In the genomic region with DNA sequence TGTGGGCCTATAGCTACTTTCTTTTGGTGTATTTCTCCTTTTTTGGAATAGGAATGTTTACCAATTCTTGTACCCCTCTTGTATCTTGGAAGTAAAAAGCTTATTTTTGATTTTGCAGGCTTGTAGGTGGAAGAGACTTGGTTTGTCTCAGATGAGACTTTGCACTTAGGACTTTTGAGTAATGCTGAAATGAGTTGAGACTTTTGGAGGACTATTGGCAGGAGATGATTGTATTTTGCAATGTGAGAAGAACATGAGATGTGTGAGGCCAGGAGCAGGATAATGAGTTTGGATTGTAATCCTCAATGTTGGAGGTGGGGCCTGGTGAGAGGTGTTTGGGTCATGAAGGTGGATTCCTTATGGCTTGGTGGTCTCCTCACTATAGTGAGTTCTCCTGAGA, we compare ENCODE assay signal across 28 cellular contexts.
"Had no signal": no experiment of that assay in that cellular context is flagged by ENCODE, and none has a peak within 500 bp of the region (broad histone marks: within the 10 kb centered on the region; RNA-seq: fewer than 3 reads in every experiment).

No MANE protein-coding gene starts in this region.

- ATAC-seq: activated naive CD4-positive, alpha-beta T cell treated with anti-CD3 and anti-CD28 coated beads, Interleukin-2, amount 50 U/mL, for 72 hours; activated naive CD8-positive, alpha-beta T cell treated with anti-CD3 and anti-CD28 coated beads, Interleukin-2, amount 50 U/mL, for 24 hours; activated T-cell treated with anti-CD3 and anti-CD28 coated beads, Interleukin-2, amount 50 U/mL, for 4 hours; activated T-cell treated with anti-CD3 and anti-CD28 coated beads, Interleukin-2, amount 50 U/mL, for 72 hours; body of pancreas had no signal

- DNase-seq: activated effector memory CD4-positive, alpha-beta T cell treated with anti-CD3 and anti-CD28 coated beads, Interleukin-2, amount 50 U/mL, for 16 hours; activated effector memory CD4-positive, alpha-beta T cell treated with Interleukin-2 at 50 U/mL for 16 hours; activated gamma-delta T cell; activated gamma-delta T cell treated with Interleukin-2 at 50 U/mL for 16 hours; activated naive CD4-positive, alpha-beta T cell; activated naive CD4-positive, alpha-beta T cell treated with anti-CD3 and anti-CD28 coated beads for 36 hours; activated naive CD4-positive, alpha-beta T cell treated with anti-CD3 and anti-CD28 coated beads, Interleukin-2, amount 10 ng/mL, durations not matched to agents 7 days and 5 days; activated naive CD4-positive, alpha-beta T cell treated with anti-CD3 and anti-CD28 coated beads, Interleukin-2, amount 50 U/mL, for 16 hours; activated naive CD4-positive, alpha-beta T cell treated with Interleukin-2 at 50 U/mL for 16 hours; activated naive CD8-positive, alpha-beta T cell treated with anti-CD3 and anti-CD28 coated beads for 36 hours; activated naive CD8-positive, alpha-beta T cell treated with anti-CD3 and anti-CD28 coated beads, Interleukin-2, amount 10 ng/mL, durations not matched to agents 7 days and 5 days; activated naive CD8-positive, alpha-beta T cell treated with anti-CD3 and anti-CD28 coated beads, Interleukin-2, amount 50 U/mL, for 24 hours; activated T-cell treated with anti-CD3 and anti-CD28 coated beads, Interleukin-2, amount 50 U/mL, for 1 hour; activated T-cell treated with anti-CD3 and anti-CD28 coated beads, Interleukin-2, amount 50 U/mL, for 24 hours; activated T-cell treated with anti-CD3 and anti-CD28 coated beads, Interleukin-2, amount 50 U/mL, for 4 hours; activated T-cell treated with anti-CD3 and anti-CD28 coated beads, Interleukin-2, amount 50 U/mL, for 48 hours; activated T-cell treated with anti-CD3 and anti-CD28 coated beads, Interleukin-2, amount 50 U/mL, for 72 hours; adrenal gland; amniotic stem cell; amygdala; anterior cingulate cortex; aorta; body of pancreas; brain microvascular endothelial cell; caudate nucleus; central memory CD4-positive, alpha-beta T cell; cerebellar nuclear complex had no signal
